In genomic region chr1:52636701-52637695, GRCh38 we compare ENCODE assay signal across 8 cellular contexts. TPM values are rescaled to one million over a fixed set of nuclear protein-coding genes. Genes with fewer than 3 reads are reported as not detected.
A peak's percentile ranks its signal among the peaks of the same experiment; 100 is the strongest.
DNase-seq lines count a peak whose midpoint lies in the region; ATAC-seq and TF ChIP-seq lines count a peak whose summit lies in the region.

No MANE protein-coding gene starts in this region.

- no peaks in the 10 kb centered on the region for H3K9me3 ChIP-seq in colonic mucosa

- no peaks in the 10 kb centered on the region for H3K4me1 ChIP-seq in colonic mucosa

- peak; percentile 68 for ATAC-seq in HG03139 (IDR thresholded peaks at IDR 0.05; ENCODE audit: unreplicated experiment)

- TF ChIP-seq CTCF in colonic mucosa (IDR thresholded peaks at IDR 0.05), result no peak

- intact Hi-C loops in colonic mucosa (cut with DNase I), result no loop called here

- peak overlapping the region in 1 of 2 donors; percentile 3 for H3K9ac ChIP-seq in colonic mucosa (ENCODE audit: low read depth in 2 of 2, low read length in 2 of 2)

- peaks cover 22% of the 10 kb centered on the region for H3K27me3 ChIP-seq in colonic mucosa

- no peak overlapping the region for H3K4me3 ChIP-seq in colonic mucosa

- no peaks in the 10 kb centered on the region for H3K36me3 ChIP-seq in colonic mucosa

- DNase-seq in NK-92 treated with Interleukin-12 subunit alpha and Interleukin-12 subunit beta, amount 100 ng/mL, for 24 hours (lab: John Stamatoyannopoulos, UW), result peak; percentile 71
- no peak for DNase-seq in NK-92 (lab: John Stamatoyannopoulos, UW; ENCODE audit: unreplicated experiment)
- DNase-seq in T-helper 22 cell (ENCODE audit: low read depth), result peak; percentile 61
- no peak for DNase-seq in colonic mucosa
- DNase-seq in stimulated activated CD4-positive, alpha-beta T cell treated with anti-CD3 and anti-CD28 coated beads, TNF-alpha, amount 100 ng/mL, for 1 hour (ENCODE audit: low read depth in 3 of 3, low spot score in 1 of 3), result peak in 2 of 3 donors; percentile 40 to 41
- no peak for DNase-seq in iPS-NIHi7 (ENCODE audit: extremely low spot score)
- DNase-seq in NCI-H1436 (lab: John Stamatoyannopoulos, UW), result no peak

- peak overlapping the region; percentile 54 for H3K27ac ChIP-seq in colonic mucosa

RNA-seq across cellular contexts. Expression of gene SHISAL2A, which starts 4.0 kb away (rescaled TPM):
- total RNA-seq in colonic mucosa, result under 1 TPM in 1 of 2 donors, not detected in 1; 0.22 TPM

RNA-seq across cellular contexts. Expression of gene GPX7, which starts 34.8 kb away (rescaled TPM):
- total RNA-seq in colonic mucosa, result 1 to 10 TPM; 1.8 to 6.0 TPM

Comparison
In these comparisons a context has a peak if more than half of its experiments do, and no peak if none do; other contexts are left out.
1. DNase-seq: peak in NK-92 treated with Interleukin-12 subunit alpha and Interleukin-12 subunit beta, amount 100 ng/mL, for 24 hours (single experiment), T-helper 22 cell (single experiment) and stimulated activated CD4-positive, alpha-beta T cell treated with anti-CD3 and anti-CD28 coated beads, TNF-alpha, amount 100 ng/mL, for 1 hour (2 of 3); none in NK-92 (single experiment), colonic mucosa (single experiment), iPS-NIHi7 (single experiment) and NCI-H1436 (single experiment).